In the genomic region with DNA sequence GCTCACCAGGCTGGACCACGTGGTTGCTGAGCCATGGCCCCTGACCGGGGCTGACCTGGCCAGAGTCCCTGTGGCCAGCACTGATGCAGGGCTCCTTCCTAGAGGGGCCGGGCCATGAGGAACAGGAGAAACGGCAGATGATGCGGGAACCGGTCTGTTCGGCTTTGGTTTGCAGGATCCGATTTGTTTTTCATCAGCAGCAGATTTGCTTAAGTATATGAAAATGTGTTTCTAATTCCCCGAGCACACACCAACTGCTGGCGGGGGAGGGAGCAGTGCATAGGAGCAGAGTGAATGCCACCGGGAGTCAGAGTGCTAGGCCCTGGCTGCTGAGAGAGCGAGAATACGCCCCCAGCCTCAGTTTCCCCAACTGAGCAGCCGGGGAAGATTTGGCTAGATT, we compare ENCODE assay signal across 28 cellular contexts. TPM values are rescaled to one million over a fixed set of nuclear protein-coding genes. Genes with fewer than 3 reads are reported as not detected.
DNase-seq lines count a peak whose midpoint lies in the region; ATAC-seq, FAIRE-seq and TF ChIP-seq lines count a peak whose summit lies in the region.
"Had no signal": no experiment of that assay in that cellular context is flagged by ENCODE, and none has a peak within 500 bp of the region (broad histone marks: within the 10 kb centered on the region; RNA-seq: fewer than 3 reads in every experiment).

No MANE protein-coding gene starts in this region.

- H3K9me1 ChIP-seq in K562 (ENCODE audit: control insufficient read depth, insufficient read depth, low read length) = no peaks in the 10 kb centered on the region

- H3K4me1 ChIP-seq in HepG2 (ENCODE audit: insufficient read depth, low read length) (no peaks in the 10 kb centered on the region), right lobe of liver (no peaks in the 10 kb centered on the region), K562 (replicated peaks in 1 of 2; ENCODE audit: control insufficient read depth in 2 of 2, insufficient read depth in 2 of 2, low read length in 2 of 2) (peaks cover 0 to 4% of the 10 kb centered on the region in 2 experiments; a peak in 1 of 5 replicates), neuronal stem cell (ENCODE audit: control insufficient read depth in 2 of 2, insufficient read depth in 1 of 2, low read depth in 1 of 2, low read length in 2 of 2) (peaks cover 0 to under 1% of the 10 kb centered on the region in 2 donors)
- H3K4me1 ChIP-seq: A549, SJCRH30 had no signal

- TF ChIP-seq RAD21 in HepG2 (CRISPR knock-in tag; IDR thresholded peaks at IDR 0.05) = no peak
- no peak for TF ChIP-seq RAD21 in K562 (CRISPR knock-in tag; conservative IDR thresholded peaks at IDR 0.05 in 1 of 2, IDR thresholded peaks at IDR 0.05 in 1 of 2)

- no peak overlapping the region for H2BK15ac ChIP-seq in neuronal stem cell (ENCODE audit: low read length)

- CTCF ChIA-PET in HepG2 (lab: Yijun Ruan, JAX; ENCODE audit: low intra/inter-chr PET ratio, low total read pairs) (no interaction called here), K562 (lab: Yijun Ruan, JAX; ENCODE audit: low intra/inter-chr PET ratio) (no interaction called here)

- H4K20me1 ChIP-seq in HepG2 (ENCODE audit: insufficient read depth, low read length) (no peaks in the 10 kb centered on the region), K562 (replicated peaks; ENCODE audit: control insufficient read depth, insufficient read depth, low read length) (peaks cover 28% of the 10 kb centered on the region)

- BruUV-seq in HepG2 (replicated peaks; lab: Mats Ljungman, UMichigan) = no TSS peak
- no TSS peak for BruUV-seq in K562 (replicated peaks; lab: Mats Ljungman, UMichigan)

- no peak overlapping the region for H2AFZ ChIP-seq in HepG2 (ENCODE audit: low read length)
- H2AFZ ChIP-seq in K562 (ENCODE audit: low read depth, low read length) = no peak overlapping the region
- H2AFZ ChIP-seq in neuronal stem cell (ENCODE audit: low read length) = no peak overlapping the region
- H2AFZ ChIP-seq: GM23248 had no signal

- no peak for TF ChIP-seq POLR2A in HepG2 (IDR thresholded peaks at IDR 0.05; ENCODE audit: insufficient read depth in 1 of 2, low read depth in 2 of 2, low read length in 2 of 2)
- TF ChIP-seq POLR2A in right lobe of liver (IDR thresholded peaks at IDR 0.05) = no peak
- no peak for TF ChIP-seq POLR2A in K562 (conservative IDR thresholded peaks at IDR 0.05)

- no peak overlapping the region for H4K91ac ChIP-seq in neuronal stem cell (ENCODE audit: low read depth, low read length, poor library complexity)

- H3K18ac ChIP-seq in neuronal stem cell (ENCODE audit: low read length) = peak overlapping the region; percentile 74

- FAIRE-seq in HepG2 (lab: Jason Lieb, UNC) (no peak), K562 (lab: Jason Lieb, UNC) (no peak)
- FAIRE-seq: A549, GM18507 had no signal

- H3K23ac ChIP-seq in neuronal stem cell (ENCODE audit: low read depth, low read length, poor library complexity) = no peak overlapping the region

- H3K9me3 ChIP-seq in HepG2 (ENCODE audit: low read length) (no peaks in the 10 kb centered on the region), right lobe of liver (no peaks in the 10 kb centered on the region), K562 (replicated peaks; ENCODE audit: control insufficient read depth, insufficient read depth, low read depth, low read length) (no peaks in the 10 kb centered on the region), neuronal stem cell (replicated peaks in 1 of 2; ENCODE audit: control insufficient read depth in 2 of 2, insufficient read depth in 1 of 2, low read depth in 1 of 2, low read length in 2 of 2) (no peaks in the 10 kb centered on the region)
- H3K9me3 ChIP-seq: A549, BE2C, SJCRH30 had no signal

- no peak overlapping the region for H2BK5ac ChIP-seq in neuronal stem cell (ENCODE audit: low read length)

- H3K79me2 ChIP-seq in HepG2 (ENCODE audit: insufficient read depth, low read length) (no peaks in the 10 kb centered on the region), K562 (ENCODE audit: control insufficient read depth, insufficient read depth, low read length) (no peaks in the 10 kb centered on the region)

- H3K27ac ChIP-seq in HepG2 (ENCODE audit: extremely low read length, insufficient read depth, low read length) (no peak overlapping the region), right lobe of liver (no peak overlapping the region), K562 (ENCODE audit: extremely low read depth, low read depth, low read length) (no peak overlapping the region), neuronal stem cell (replicated peaks; ENCODE audit: low read length) (no peak overlapping the region)
- H3K27ac ChIP-seq: A549, GM23248, HL-60, SJCRH30 had no signal

- TF ChIP-seq EP300 in HepG2 (IDR thresholded peaks at IDR 0.05; ENCODE audit: low read depth in 2 of 2, low read length in 2 of 2) (no peak), HepG2 (CRISPR knock-in tag; IDR thresholded peaks at IDR 0.05; ENCODE audit: borderline replicate concordance) (no peak), K562 (IDR thresholded peaks at IDR 0.05; ENCODE audit: low read length) (no peak)

- in situ Hi-C loops in HepG2 (cut with HindIII; ENCODE audit: extremely low pct_ligation_motif_present, low pct_unique_long_range_greater_than_20kb) (no loop called here), K562 (cut with MboI) (no loop called here)

- peak overlapping the region; percentile 58 for H3K4ac ChIP-seq in neuronal stem cell (ENCODE audit: low read length)

- peak overlapping the region; percentile 51 for H2AK5ac ChIP-seq in neuronal stem cell (ENCODE audit: low read depth, low read length)

- H3K27me3 ChIP-seq in HepG2 (ENCODE audit: control insufficient read depth in 1 of 2, insufficient read depth in 2 of 2, low read length in 2 of 2) (peaks cover 9 to 60% of the 10 kb centered on the region in 2 experiments; a peak in 3 of 5 replicates), right lobe of liver (no peaks in the 10 kb centered on the region), K562 (ENCODE audit: control insufficient read depth in 2 of 2, insufficient read depth in 2 of 2, low read length in 2 of 2) (peaks cover 29 to 66% of the 10 kb centered on the region in 2 experiments), neuronal stem cell (ENCODE audit: control insufficient read depth in 3 of 3, insufficient read depth in 3 of 3, low read depth in 1 of 3, low read length in 3 of 3) (peaks cover 0 to 14% (median 0%) of the 10 kb centered on the region in 3 experiments)
- H3K27me3 ChIP-seq: BE2C had no signal

- H3K4me2 ChIP-seq in HepG2 (ENCODE audit: low read depth, low read length) = no peak overlapping the region
- no peak overlapping the region for H3K4me2 ChIP-seq in K562 (ENCODE audit: insufficient read depth, low read length)
- no peak overlapping the region for H3K4me2 ChIP-seq in neuronal stem cell (ENCODE audit: insufficient read depth, low read length, poor library complexity, severe bottlenecking)
- H3K4me2 ChIP-seq: A549 had no signal

- 16% methylated on average over 9 of the region's 14 CpGs for WGBS in HepG2 (ENCODE audit: low lambda C conversion rate)
- whole genome bisulfite sequencing in right lobe of liver (ENCODE audit: insufficient coverage, low coverage, low lambda C conversion rate, missing lambda C conversion rate) = 25% methylated on average over 4 of the region's 14 CpGs
- under 1% methylated on average over 9 of the region's 14 CpGs for WGBS in K562 (ENCODE audit: insufficient coverage, low coverage, missing lambda C conversion rate)
- WGBS in neuronal stem cell (ENCODE audit: extremely low coverage in 2 of 2, insufficient read length in 2 of 2, insufficient replicate concordance in 1 of 2), 2 donors = no CpG with 5 or more reads among the region's 14 CpGs

- H3K36me3 ChIP-seq in HepG2 (replicated peaks in 1 of 2; ENCODE audit: control insufficient read depth in 1 of 2, insufficient read depth in 2 of 2, low read length in 2 of 2) (no peaks in the 10 kb centered on the region), right lobe of liver (no peaks in the 10 kb centered on the region), K562 (ENCODE audit: control insufficient read depth, insufficient read depth, low read length) (no peaks in the 10 kb centered on the region), neuronal stem cell (replicated peaks in 1 of 2; ENCODE audit: control insufficient read depth in 2 of 2, insufficient read depth in 2 of 2, low read length in 2 of 2) (peaks cover 0 to 2% of the 10 kb centered on the region in 2 donors)
- H3K36me3 ChIP-seq: BE2C, SJCRH30 had no signal

- DNase-seq in HepG2 (ENCODE audit: low spot score) (no peak), right lobe of liver (no peak), NCI-H526 (lab: John Stamatoyannopoulos, UW) (peak; percentile 78 to 89), K562 (ENCODE audit: extremely low read depth in 1 of 4, low spot score in 3 of 4) (no peak), neuronal stem cell (ENCODE audit: low spot score) (no peak), A172 (ENCODE audit: low spot score) (no peak), GM20000 (ENCODE audit: low spot score) (no peak)
- DNase-seq: BE2C; CD8-positive, alpha-beta memory T cell; DMS153; GM23248; H9; Karpas-422; NCI-H1092; NCI-H146; NCI-H1930; NCI-H226; NCI-H510A; NCI-H748 treated with DMSO at 0.1 percent for 48 hours; NK-92 treated with Interleukin-12 subunit alpha and Interleukin-12 subunit beta, amount 100 ng/mL, for 24 hours; PC-3; SJCRH30; T-helper 17 cell had no signal

- no peak overlapping the region for H2BK12ac ChIP-seq in neuronal stem cell (ENCODE audit: low read length)

- H3K4me3 ChIP-seq in HepG2 (replicated peaks in 1 of 3; ENCODE audit: insufficient read depth in 1 of 3, low read depth in 2 of 3, low read length in 3 of 3) = no peak overlapping the region
- no peak overlapping the region for H3K4me3 ChIP-seq in right lobe of liver
- no peak overlapping the region for H3K4me3 ChIP-seq in K562
- no peak overlapping the region for H3K4me3 ChIP-seq in neuronal stem cell (ENCODE audit: low read length in 2 of 2)
- H3K4me3 ChIP-seq: A549, GM23248, SJCRH30 had no signal

- H2BK120ac ChIP-seq in neuronal stem cell (ENCODE audit: low read depth, low read length) = peak overlapping the region; percentile 57

- TF ChIP-seq CTCF in HepG2 (CRISPR knock-in tag; IDR thresholded peaks at IDR 0.05) (no peak), right lobe of liver (IDR thresholded peaks at IDR 0.05) (no peak), K562 (IDR thresholded peaks at IDR 0.05 in 2 of 3, conservative IDR thresholded peaks at IDR 0.05 in 1 of 3; ENCODE audit: insufficient read depth in 2 of 3, low read depth in 1 of 3, low read length in 3 of 3) (no peak), GM20000 (IDR thresholded peaks at IDR 0.05; ENCODE audit: extremely low read depth, missing control alignments) (no peak)

- intact Hi-C loops in HepG2 (cut with micrococcal nuclease; ENCODE audit: unreplicated experiment) = no loop called here
- intact Hi-C loops in right lobe of liver (cut with DNase I) = loop anchor here in 1 of 2 donors (10.0 kb wide), 1 partner anchor 59 kb away; no protein-coding TSS in a partner anchor
- intact Hi-C loops in K562 (cut with micrococcal nuclease) = no loop called here

- H3K14ac ChIP-seq in neuronal stem cell (ENCODE audit: low read length) = no peak overlapping the region

- H4K8ac ChIP-seq in neuronal stem cell (ENCODE audit: low read depth, low read length) = no peak overlapping the region

- ATAC-seq in HepG2 = peak; percentile 68
- ATAC-seq in right lobe of liver = no peak
- ATAC-seq in K562 = peak; percentile 45; the same call in 2 of the 3 replicates
- ATAC-seq in GM21825 (IDR thresholded peaks at IDR 0.05; ENCODE audit: unreplicated experiment) = no peak
- ATAC-seq: PC-3, SK-N-SH treated with all-trans-retinoic acid at 6 μM for 48 hours, T-helper 17 cell had no signal

- H3K9ac ChIP-seq in HepG2 (ENCODE audit: insufficient read depth, low read depth, low read length) (no peak overlapping the region), K562 (ENCODE audit: insufficient read depth in 1 of 2, low read depth in 2 of 2, low read length in 2 of 2) (no peak overlapping the region), neuronal stem cell (ENCODE audit: low read depth, low read length, poor library complexity) (no peak overlapping the region)
- H3K9ac ChIP-seq: GM23248 had no signal

- H3K79me1 ChIP-seq in neuronal stem cell (ENCODE audit: low read depth, low read length) = peaks cover 3% of the 10 kb centered on the region

- POLR2A ChIA-PET in HepG2 (lab: Yijun Ruan, JAX) = no interaction called here
- POLR2A ChIA-PET in K562 (lab: Yijun Ruan, JAX) = no interaction called here

RNA-seq across cellular contexts. Expression of gene NTNG2, which starts 13.6 kb away (rescaled TPM):
- total RNA-seq in HepG2 (2016; rRNA removed; fragmentation: Illumina TruSeq; extraction: Trizol) (0.02 TPM in 1 of 2 replicates, not detected in the other), right lobe of liver (1 to 10 TPM in 1 of 6 experiments, under 1 TPM in 5; 0.12 to 1.6 (median 0.24) TPM), K562 (2014; rRNA removed) (not detected in 2 replicates), K562 (2014; rRNA removed; fragmentation: Illumina TruSeq; extraction: Trizol) (not detected in 2 replicates), K562 (2015; rRNA removed; fragmentation: Illumina TruSeq; extraction: Trizol) (not detected in 2 replicates), K562 (2021) (0.09 and 0.42 TPM in 2 replicates)
- not detected in 2 replicates for total RNA-seq in HepG2 (2016; cell fraction: cytosol; rRNA removed; fragmentation: Illumina TruSeq; extraction: Trizol; ENCODE audit: low read depth)
- not detected in 2 replicates for total RNA-seq in HepG2 (2016; cell fraction: insoluble cytoplasmic fraction; rRNA removed; fragmentation: Illumina TruSeq; extraction: Trizol)
- not detected in 2 replicates for total RNA-seq in HepG2 (2016; cell fraction: membrane; rRNA removed; fragmentation: Illumina TruSeq; extraction: Trizol)
- not detected in 2 replicates for total RNA-seq in HepG2 (2016; cell fraction: nucleus; rRNA removed; fragmentation: Illumina TruSeq; extraction: Trizol)
- polyA plus RNA-seq in HepG2 (2011; rRNA removed) (0.36 TPM in 1 of 2 replicates, not detected in the other), K562 (2011; rRNA removed) (0.11 TPM in 1 of 2 replicates, not detected in the other), K562 (2014; fragmentation: Illumina TruSeq; extraction: Trizol) (not detected in 2 replicates), K562 (2014; fragmentation: Nextera tagmentation; extraction: Ambion mirVana) (not detected), K562 (2014; rRNA removed) (0.01 TPM in 1 of 2 replicates, not detected in the other)
- polyA plus RNA-seq in HepG2 (2011; cell fraction: cytosol; rRNA removed) = 0.01 and 0.34 TPM in 2 replicates
- 0.96 and 1.5 TPM in 2 replicates for polyA plus RNA-seq in HepG2 (2011; cell fraction: nucleus; rRNA removed)
- not detected in 2 replicates for polyA plus RNA-seq in HepG2 (2012)
- not detected in 2 replicates for polyA plus RNA-seq in HepG2 (2016; cell fraction: cytosol; fragmentation: Illumina TruSeq; extraction: Trizol; ENCODE audit: low read depth)
- not detected in 2 replicates for polyA plus RNA-seq in HepG2 (2016; cell fraction: insoluble cytoplasmic fraction; fragmentation: Illumina TruSeq; extraction: Trizol; ENCODE audit: low read depth)
- 0.27 TPM in 1 of 2 replicates, not detected in the other for polyA plus RNA-seq in HepG2 (2016; cell fraction: membrane; fragmentation: Illumina TruSeq; extraction: Trizol; ENCODE audit: low read depth)
- not detected in 2 replicates for polyA plus RNA-seq in HepG2 (2016; cell fraction: nucleus; fragmentation: Illumina TruSeq; extraction: Trizol; ENCODE audit: insufficient read depth, low read depth)
- polyA minus RNA-seq in HepG2 (2011; rRNA and poly(A)+ RNA removed; ENCODE audit: low replicate concordance) = 0.02 and 0.05 TPM in 2 replicates
- polyA minus RNA-seq in HepG2 (2011; cell fraction: cytosol; rRNA and poly(A)+ RNA removed) = not detected in 2 replicates
- polyA minus RNA-seq in HepG2 (2011; cell fraction: nucleus; rRNA and poly(A)+ RNA removed) = not detected in 2 replicates
- 0.65 TPM in 1 of 2 replicates, not detected in the other for total RNA-seq in K562 (2011; cell fraction: chromatin; rRNA removed; ENCODE audit: low replicate concordance)
- 0.13 and 0.67 TPM in 2 replicates for total RNA-seq in K562 (2011; cell fraction: nucleolus; rRNA removed)
- total RNA-seq in K562 (2011; cell fraction: nucleoplasm; rRNA removed) = 0.07 and 2.3 TPM in 2 replicates
- 0.19 and 2.2 TPM in 2 replicates for polyA plus RNA-seq in K562 (2011; cell fraction: cytosol; rRNA removed)
- polyA plus RNA-seq in K562 (2011; cell fraction: nucleus; rRNA removed) = 0.03 and 0.30 TPM in 2 replicates
- polyA plus RNA-seq in K562 (2012) = 0.11 and 0.25 TPM in 2 replicates
- not detected in 2 replicates for polyA minus RNA-seq in K562 (2011; rRNA and poly(A)+ RNA removed)
- not detected in 2 replicates for polyA minus RNA-seq in K562 (2011; cell fraction: cytosol; rRNA and poly(A)+ RNA removed)
- 0.40 TPM in 1 of 2 replicates, not detected in the other for polyA minus RNA-seq in K562 (2011; cell fraction: nucleus; rRNA and poly(A)+ RNA removed)
- polyA plus RNA-seq in neuronal stem cell (2013, experiment 1 of 2) = 1.6 TPM
- 2.1 TPM for polyA plus RNA-seq in neuronal stem cell (2013, experiment 2 of 2)
- total RNA-seq in A172 (2014; rRNA removed; shearing (Covaris generic)) = 3.8 and 5.7 TPM in 2 replicates

Comparison
In these comparisons a context has a peak if more than half of its experiments do, and no peak if none do; other contexts are left out.
1. ATAC-seq: peak in HepG2 (single experiment) and K562 (single experiment); none in right lobe of liver (0 of 4) and GM21825 (single experiment).
2. DNase-seq: peak in NCI-H526 (2 of 2); none in HepG2 (single experiment), right lobe of liver (0 of 3), K562 (0 of 4), neuronal stem cell (single experiment), A172 (single experiment) and GM20000 (single experiment).